In genomic region chr3:45646051-45646585, GRCh38 we compare ENCODE assay signal across 11 cellular contexts. TPM values are rescaled to one million over a fixed set of nuclear protein-coding genes. Genes with fewer than 3 reads are reported as not detected.
A peak's percentile ranks its signal among the peaks of the same experiment; 100 is the strongest.
DNase-seq lines count a peak whose midpoint lies in the region; ATAC-seq, FAIRE-seq and TF ChIP-seq lines count a peak whose summit lies in the region.
"Had no signal": no experiment of that assay in that cellular context is flagged by ENCODE, and none has a peak within 500 bp of the region (broad histone marks: within the 10 kb centered on the region; RNA-seq: fewer than 3 reads in every experiment).

No MANE protein-coding gene starts in this region.

- TF ChIP-seq EP300 in A549 (IDR thresholded peaks at IDR 0.05) = no peak

- peaks cover 15% of the 10 kb centered on the region for H3K36me3 Mint-ChIP-seq in endothelial cell (ENCODE audit: low read depth, unreplicated experiment)
- H3K36me3 Mint-ChIP-seq in neural crest cell (ENCODE audit: low read depth) = peaks cover 16% of the 10 kb centered on the region
- peaks cover 31% of the 10 kb centered on the region for H3K36me3 Mint-ChIP-seq in activated CD8-positive, alpha-beta T cell treated with anti-CD3 and anti-CD28 coated beads for 36 hours (ENCODE audit: low read depth)

- intact Hi-C loops in activated CD8-positive, alpha-beta T cell treated with anti-CD3 and anti-CD28 coated beads for 36 hours (cut with micrococcal nuclease) = no loop called here

- 59% methylated on average over 5 of the region's 6 CpGs for WGBS in A549 (ENCODE audit: missing lambda C conversion rate)

- no peak for TF ChIP-seq RAD21 in A549 (conservative IDR thresholded peaks at IDR 0.05 in 1 of 2, IDR thresholded peaks at IDR 0.05 in 1 of 2)

- no peak for TF ChIP-seq POLR2A in A549 (IDR thresholded peaks at IDR 0.05; ENCODE audit: low read length)
- TF ChIP-seq POLR2A in NB4 (IDR thresholded peaks at IDR 0.05; ENCODE audit: extremely low read depth, insufficient read length) = no peak

- no peaks in the 10 kb centered on the region for H3K27me3 Mint-ChIP-seq in endothelial cell (ENCODE audit: unreplicated experiment)
- no peaks in the 10 kb centered on the region for H3K27me3 Mint-ChIP-seq in neural crest cell (ENCODE audit: low read depth)
- no peaks in the 10 kb centered on the region for H3K27me3 Mint-ChIP-seq in activated CD8-positive, alpha-beta T cell treated with anti-CD3 and anti-CD28 coated beads for 36 hours

- H3K27ac Mint-ChIP-seq in endothelial cell (ENCODE audit: unreplicated experiment) (peak overlapping the region; percentile 90), neural crest cell (ENCODE audit: unreplicated experiment) (peak overlapping the region; percentile 71)
- H3K27ac Mint-ChIP-seq in activated CD8-positive, alpha-beta T cell treated with anti-CD3 and anti-CD28 coated beads for 36 hours = no peak overlapping the region

- CTCF ChIA-PET in A549 (lab: Yijun Ruan, JAX) = interaction anchor here (0.8 to 4.2 kb wide), 5 partner anchors 10 to 54 kb away, joined by 3 to 30 read pairs (median 6); no protein-coding TSS in a partner anchor
- CTCF ChIA-PET in activated CD8-positive, alpha-beta T cell treated with anti-CD3 and anti-CD28 coated beads for 36 hours (lab: Charles Lee) = interaction anchor here (1.4 to 3.0 kb wide), 3 partner anchors 11 to 136 kb away, joined by 4 to 18 read pairs (median 6); no protein-coding TSS in a partner anchor

- no peak for TF ChIP-seq CTCF in A549 (IDR thresholded peaks at IDR 0.05)
- no peak for TF ChIP-seq CTCF in NB4 (IDR thresholded peaks at IDR 0.05; ENCODE audit: low read depth, low read length)
- TF ChIP-seq CTCF in endothelial cell (IDR thresholded peaks at IDR 0.05; ENCODE audit: unreplicated experiment) = no peak
- no peak for TF ChIP-seq CTCF in neural crest cell (conservative IDR thresholded peaks at IDR 0.05)
- TF ChIP-seq CTCF in activated CD8-positive, alpha-beta T cell treated with anti-CD3 and anti-CD28 coated beads for 36 hours (IDR thresholded peaks at IDR 0.05) = no peak

- no peak overlapping the region for H3K4me3 ChIP-seq in A549
- H3K4me3 ChIP-seq in NB4 (ENCODE audit: low read depth, low read length) = no peak overlapping the region

- no peaks in the 10 kb centered on the region for H3K9me3 Mint-ChIP-seq in endothelial cell (ENCODE audit: unreplicated experiment)
- H3K9me3 Mint-ChIP-seq in neural crest cell = peaks cover 4% of the 10 kb centered on the region
- H3K9me3 Mint-ChIP-seq in activated CD8-positive, alpha-beta T cell treated with anti-CD3 and anti-CD28 coated beads for 36 hours = peaks cover 6% of the 10 kb centered on the region

- peaks cover 12% of the 10 kb centered on the region; the same call in 1 of the 3 replicates for H3K9me3 ChIP-seq in A549

- H3K27ac ChIP-seq in A549 = peak overlapping the region; percentile 97 to 98

- peaks cover 71% of the 10 kb centered on the region for H3K4me1 ChIP-seq in A549

- no peak for FAIRE-seq in A549 (lab: Jason Lieb, UNC)
- FAIRE-seq: H54 had no signal

- H3K4me2 ChIP-seq in A549 = peak overlapping the region; percentile 74

- no peak for DNase-seq in A549 (ENCODE audit: low read depth in 1 of 2, low spot score in 1 of 2)
- DNase-seq in NB4 (ENCODE audit: low read depth) = peak; percentile 42
- DNase-seq in endothelial cell (ENCODE audit: low spot score) = no peak
- no peak for DNase-seq in neural crest cell (ENCODE audit: low read depth, low spot score)
- no peak for DNase-seq in activated CD8-positive, alpha-beta T cell treated with anti-CD3 and anti-CD28 coated beads for 36 hours
- DNase-seq in cortex of kidney (lab: John Stamatoyannopoulos, UW) = no peak
- no peak for DNase-seq in GOT3 (lab: John Stamatoyannopoulos, UW)
- DNase-seq: NCI-H82, occipital lobe had no signal

- POLR2A ChIA-PET in A549 (lab: Yijun Ruan, JAX) = no interaction called here
- POLR2A ChIA-PET in activated CD8-positive, alpha-beta T cell treated with anti-CD3 and anti-CD28 coated beads for 36 hours (lab: Charles Lee) = interaction anchor here (0.6 to 1.5 kb wide), 3 partner anchors 9 to 383 kb away, joined by 3 read pairs; no protein-coding TSS in a partner anchor

- peaks cover 60% of the 10 kb centered on the region for H3K4me1 Mint-ChIP-seq in endothelial cell (ENCODE audit: unreplicated experiment)
- H3K4me1 Mint-ChIP-seq in neural crest cell = peaks cover 41% of the 10 kb centered on the region
- H3K4me1 Mint-ChIP-seq in activated CD8-positive, alpha-beta T cell treated with anti-CD3 and anti-CD28 coated beads for 36 hours (ENCODE audit: low read depth) = no peaks in the 10 kb centered on the region

- 0 out of 6 replicates have a peak, but pooled peaks of 1 of the 2 experiments have one; percentile 3 for ATAC-seq in A549
- ATAC-seq in GM18907 (IDR thresholded peaks at IDR 0.05; ENCODE audit: unreplicated experiment) = no peak
- no peak for ATAC-seq in activated CD8-positive, alpha-beta T cell treated with anti-CD3 and anti-CD28 coated beads for 36 hours

- no peak overlapping the region for H3K4me3 Mint-ChIP-seq in endothelial cell (ENCODE audit: unreplicated experiment)
- H3K4me3 Mint-ChIP-seq in neural crest cell = no peak overlapping the region
- H3K4me3 Mint-ChIP-seq in activated CD8-positive, alpha-beta T cell treated with anti-CD3 and anti-CD28 coated beads for 36 hours = no peak overlapping the region

TF ChIP-seq in A549, 52 proteins besides CTCF, POLR2A, EP300 and RAD21:
- no peak for TF ChIP-seq SREBF2 (IDR thresholded peaks at IDR 0.05)
- 0 out of 2 replicates have a peak, but pooled peaks have one; percentile 16 for TF ChIP-seq MAX (IDR thresholded peaks at IDR 0.05)
- peak; percentile 65; the same call in 1 of the 2 replicates for TF ChIP-seq HOXB13 (CRISPR knock-in tag; IDR thresholded peaks at IDR 0.05; ENCODE audit: low read depth)

RNA-seq across cellular contexts. Expression of gene SACM1L, which starts 43.1 kb away (rescaled TPM):
- polyA plus RNA-seq in A549 (2011; rRNA removed) (24.8 and 27.8 TPM in 2 replicates), A549 (2017; fragmentation: RNase III; extraction: RNeasy Plus Mini Kit Qiagen cat#74134 plus additional on column Dnase treatment) (21.1 to 24.9 TPM (median 22.6 TPM) in 3 replicates)
- 6.1 and 7.2 TPM in 2 replicates for polyA plus RNA-seq in A549 (2012; cell fraction: cytosol; rRNA removed)
- polyA plus RNA-seq in A549 (2012; cell fraction: nucleus; rRNA removed) = 5.5 and 8.3 TPM in 2 replicates
- 19.3 and 24.1 TPM in 2 replicates for polyA minus RNA-seq in A549 (2011; rRNA and poly(A)+ RNA removed)
- total RNA-seq in endothelial cell (ENCODE audit: unreplicated experiment) (46.8 TPM), neural crest cell (44.1 and 45.7 TPM in 2 replicates)
- total RNA-seq in activated CD8-positive, alpha-beta T cell treated with anti-CD3 and anti-CD28 coated beads for 36 hours = 10 to 100 TPM; 52.6 to 56.0 TPM

RNA-seq across cellular contexts. Expression of gene LIMD1, which starts 51.6 kb away (rescaled TPM):
- polyA plus RNA-seq in A549 (2011; rRNA removed) (30.7 and 38.6 TPM in 2 replicates), A549 (2017; fragmentation: RNase III; extraction: RNeasy Plus Mini Kit Qiagen cat#74134 plus additional on column Dnase treatment) (17.4 to 18.8 TPM (median 18.8 TPM) in 3 replicates)
- polyA plus RNA-seq in A549 (2012; cell fraction: cytosol; rRNA removed) = 14.9 and 20.0 TPM in 2 replicates
- polyA plus RNA-seq in A549 (2012; cell fraction: nucleus; rRNA removed) = 48.7 and 51.2 TPM in 2 replicates
- polyA minus RNA-seq in A549 (2011; rRNA and poly(A)+ RNA removed) = 95.4 and 109 TPM in 2 replicates
- total RNA-seq in endothelial cell (ENCODE audit: unreplicated experiment) (56.1 TPM), neural crest cell (41.8 and 44.4 TPM in 2 replicates)
- 10 to 100 TPM; 34.5 to 36.5 TPM for total RNA-seq in activated CD8-positive, alpha-beta T cell treated with anti-CD3 and anti-CD28 coated beads for 36 hours
